8 cellular contexts compared by ENCODE assay signal in genomic region chr17:15945493-15946209, GRCh38. TPM values are rescaled to one million over a fixed set of nuclear protein-coding genes. Genes with fewer than 3 reads are reported as not detected.
DNase-seq lines count a peak whose midpoint lies in the region; ATAC-seq lines count a peak whose summit lies in the region.

No MANE protein-coding gene starts in this region.

- H3K9ac ChIP-seq in BLaER1 treated with 17β-estradiol and CSF1 and Interleukin-3, amounts not matched to agents 10 nM and 100 nM, result peak overlapping the region; percentile 64 to 83 (median 78)
- H3K9ac ChIP-seq in HUES6 (ENCODE audit: low read length) (peak overlapping the region; percentile 84), adipocyte (ENCODE audit: low read length) (peak overlapping the region; percentile 77)

- in situ Hi-C loops in G401 (cut with HindIII; ENCODE audit: low sequenced_read_pairs), result no loop called here

- peaks cover 21 to 79% (median 56%) of the 10 kb centered on the region in 10 experiments for H3K4me1 ChIP-seq in BLaER1 treated with 17β-estradiol and CSF1 and Interleukin-3, amounts not matched to agents 10 nM and 100 nM
- peaks cover 30% of the 10 kb centered on the region for H3K4me1 ChIP-seq in HUES6 (ENCODE audit: control insufficient read depth, insufficient read depth, low read length)
- peaks cover 28% of the 10 kb centered on the region for H3K4me1 ChIP-seq in adipocyte (ENCODE audit: control insufficient read depth, insufficient read depth, low read length)

- ATAC-seq in GM21576 (IDR thresholded peaks at IDR 0.05; ENCODE audit: unreplicated experiment), result no peak

- H3K36me3 ChIP-seq in BLaER1 treated with 17β-estradiol and CSF1 and Interleukin-3, amounts not matched to agents 10 nM and 100 nM, result peaks cover 0 to 7% (median 0%) of the 10 kb centered on the region in 11 experiments; a peak in 4 of 22 replicates
- H3K36me3 ChIP-seq in HUES6 (ENCODE audit: control insufficient read depth, insufficient read depth, low read length) (peaks cover 4% of the 10 kb centered on the region; the same call in 1 of the 2 replicates), adipocyte (ENCODE audit: control insufficient read depth, insufficient read depth, low read length, severe bottlenecking) (no peaks in the 10 kb centered on the region)

- DNase-seq in adipocyte (ENCODE audit: low read depth), result peak; percentile 31
- DNase-seq in iris pigment epithelial cell (ENCODE audit: low read depth), result peak; percentile 36
- DNase-seq in stimulated activated CD4-positive, alpha-beta T cell treated with anti-CD3 and anti-CD28 coated beads, Interleukin-1b, Interleukin-23, amount 100 ng/mL, for 48 hours, result peak; percentile 14
- DNase-seq in G401 (ENCODE audit: low spot score), result no peak
- DNase-seq in GOT3 (lab: John Stamatoyannopoulos, UW), result no peak

- peaks cover 0 to 53% (median 49%) of the 10 kb centered on the region in 11 experiments; a peak in 20 of 22 replicates for H3K27me3 ChIP-seq in BLaER1 treated with 17β-estradiol and CSF1 and Interleukin-3, amounts not matched to agents 10 nM and 100 nM
- H3K27me3 ChIP-seq in HUES6 (ENCODE audit: control insufficient read depth, insufficient read depth, low read length) (peaks cover 48% of the 10 kb centered on the region), adipocyte (replicated peaks; ENCODE audit: control insufficient read depth, insufficient read depth, low read length) (no peaks in the 10 kb centered on the region)

- peaks cover 0 to 17% (median 3%) of the 10 kb centered on the region in 11 experiments; a peak in 10 of 22 replicates for H3K9me3 ChIP-seq in BLaER1 treated with 17β-estradiol and CSF1 and Interleukin-3, amounts not matched to agents 10 nM and 100 nM (replicated peaks in 1 of 11)
- 0 out of 2 replicates have a peak, but pooled peaks cover 6% of the 10 kb centered on the region for H3K9me3 ChIP-seq in HUES6 (ENCODE audit: control insufficient read depth, insufficient read depth, low read depth, low read length)
- H3K9me3 ChIP-seq in adipocyte (ENCODE audit: control insufficient read depth, low read length), result no peaks in the 10 kb centered on the region

- H3K4me2 ChIP-seq in BLaER1 treated with 17β-estradiol and CSF1 and Interleukin-3, amounts not matched to agents 10 nM and 100 nM, result peak overlapping the region; percentile 95 to 99 (median 97)

- H3K27ac ChIP-seq in BLaER1 treated with 17β-estradiol and CSF1 and Interleukin-3, amounts not matched to agents 10 nM and 100 nM, result peak overlapping the region; percentile 23 to 84 (median 76); a peak in 21 of 22 replicates
- H3K27ac ChIP-seq in HUES6 (ENCODE audit: low read depth, low read length), result no peak overlapping the region

- H4K20me1 ChIP-seq in BLaER1 treated with 17β-estradiol and CSF1 and Interleukin-3, amounts not matched to agents 10 nM and 100 nM, result peaks cover 0 to 19% (median 0%) of the 10 kb centered on the region in 11 experiments; a peak in 5 of 22 replicates

- peak overlapping the region; percentile 62 to 76 (median 68) for H3K4me3 ChIP-seq in BLaER1 treated with 17β-estradiol and CSF1 and Interleukin-3, amounts not matched to agents 10 nM and 100 nM
- H3K4me3 ChIP-seq in HUES6 (ENCODE audit: low read depth, low read length) (peak overlapping the region; percentile 96), adipocyte (ENCODE audit: low read length) (peak overlapping the region; percentile 87)

RNA-seq across cellular contexts. Expression of gene ADORA2B, which starts 0.7 kb away (rescaled TPM):
- total RNA-seq in G401 (2014; rRNA removed; shearing (Covaris generic)), result 23.7 and 30.5 TPM in 2 replicates

RNA-seq across cellular contexts. Expression of gene ZSWIM7, which starts 53.9 kb away (rescaled TPM):
- total RNA-seq in G401 (2014; rRNA removed; shearing (Covaris generic)), result 17.2 and 32.2 TPM in 2 replicates

RNA-seq across cellular contexts. Expression of gene TTC19, which starts 54.0 kb away (rescaled TPM):
- total RNA-seq in G401 (2014; rRNA removed; shearing (Covaris generic)), result 27.4 and 35.9 TPM in 2 replicates

Comparison
In these comparisons a context has a peak if more than half of its experiments do, and no peak if none do; other contexts are left out.
1. DNase-seq: peak in adipocyte (single experiment), iris pigment epithelial cell (single experiment) and stimulated activated CD4-positive, alpha-beta T cell treated with anti-CD3 and anti-CD28 coated beads, Interleukin-1b, Interleukin-23, amount 100 ng/mL, for 48 hours (single experiment); none in G401 (single experiment) and GOT3 (single experiment).
2. Peak in every context shown above with its lines, with median percentiles within 50 percentile points of each other: H3K4me3 ChIP-seq and H3K9ac ChIP-seq.